In genomic region chr20:38748863-38749153, GRCh38 we compare ENCODE assay signal across 8 cellular contexts. TPM values are rescaled to one million over a fixed set of nuclear protein-coding genes. Genes with fewer than 3 reads are reported as not detected.
DNase-seq lines count a peak whose midpoint lies in the region; ATAC-seq lines count a peak whose summit lies in the region.

No MANE protein-coding gene starts in this region.

- ATAC-seq in GM19351 (IDR thresholded peaks at IDR 0.05; ENCODE audit: unreplicated experiment) (peak; percentile 38), HG03103 (IDR thresholded peaks at IDR 0.05; ENCODE audit: low read depth, unreplicated experiment) (peak; percentile 25)

- peak overlapping the region; percentile 77 for H3K4me3 ChIP-seq in mucosa of stomach (ENCODE audit: low read length)

- H3K27ac ChIP-seq in cingulate gyrus (ENCODE audit: low read depth, low read length), result peak overlapping the region; percentile 77
- peak overlapping the region; percentile 80 for H3K27ac ChIP-seq in temporal lobe (ENCODE audit: low read depth, low read length)

- no peaks in the 10 kb centered on the region for H3K27me3 ChIP-seq in mucosa of stomach (ENCODE audit: control insufficient read depth, insufficient read depth, low read length)

- H3K9me3 ChIP-seq in mucosa of stomach (ENCODE audit: control insufficient read depth, low read length), result no peaks in the 10 kb centered on the region

- peak overlapping the region; percentile 66 for H3K9ac ChIP-seq in mucosa of stomach (ENCODE audit: low read length)

- DNase-seq in T follicular helper cell (ENCODE audit: low read depth) (peak; percentile 36), HuH-7 (ENCODE audit: low spot score) (no peak), DMS114 treated with DMSO at 0.1 percent for 48 hours (lab: John Stamatoyannopoulos, UW; ENCODE audit: unreplicated experiment) (no peak)

- no peaks in the 10 kb centered on the region for H3K36me3 ChIP-seq in mucosa of stomach (ENCODE audit: control insufficient read depth, insufficient read depth, low read length)

- peaks cover 15% of the 10 kb centered on the region for H3K4me1 ChIP-seq in mucosa of stomach (ENCODE audit: control insufficient read depth, insufficient read depth, low read length)

RNA-seq across cellular contexts. Expression of gene ACTR5, which starts 0.5 kb away (rescaled TPM):
- 9.3 TPM for total RNA-seq in temporal lobe

RNA-seq across cellular contexts. Expression of gene SLC32A1, which starts 24.5 kb away (rescaled TPM):
- 5.9 TPM for total RNA-seq in temporal lobe

RNA-seq across cellular contexts. Expression of gene PPP1R16B, which starts 56.7 kb away (rescaled TPM):
- 10.1 TPM for total RNA-seq in temporal lobe
